Comparison of ENCODE assay signal across 9 cellular contexts in genomic region chr19:13505761-13506549, GRCh38. TPM values are rescaled to one million over a fixed set of nuclear protein-coding genes. Genes with fewer than 3 reads are reported as not detected.
DNase-seq lines count a peak whose midpoint lies in the region; ATAC-seq and TF ChIP-seq lines count a peak whose summit lies in the region.
"Had no signal": no experiment of that assay in that cellular context is flagged by ENCODE, and none has a peak within 500 bp of the region (broad histone marks: within the 10 kb centered on the region; RNA-seq: fewer than 3 reads in every experiment).

Gene CACNA1A, minus strand, starts transcription at chr19:13506479. Its CDS starts 255 bp downstream, at chr19:13506224.

- WGBS in stomach, 5 donors, result 2 to 8% (median 4%) methylated on average over 36 to 76 of the region's 76 CpGs

- H3K4me3 ChIP-seq in stomach, result peak within 1 kb of the TSS; percentile 34 to 43 (median 38)

- H3K27ac Mint-ChIP-seq in activated naive CD8-positive, alpha-beta T cell treated with anti-CD3 and anti-CD28 coated beads, Interleukin-2, amount 50 U/mL, for 24 hours, result no peak within 1 kb of the TSS

- H3K9me3 Mint-ChIP-seq in activated naive CD8-positive, alpha-beta T cell treated with anti-CD3 and anti-CD28 coated beads, Interleukin-2, amount 50 U/mL, for 24 hours, result no peaks in the 10 kb centered on the region

- H3K36me3 Mint-ChIP-seq in activated naive CD8-positive, alpha-beta T cell treated with anti-CD3 and anti-CD28 coated beads, Interleukin-2, amount 50 U/mL, for 24 hours (ENCODE audit: low read depth), result no peaks in the 10 kb centered on the region

- intact Hi-C loops in stomach (cut with DNase I; ENCODE audit: low total_unique reads), result no loop called here

- peaks cover 17 to 83% (median 52%) of the 10 kb centered on the region in 3 donors for H3K27me3 ChIP-seq in stomach

- H3K4me1 ChIP-seq in stomach, result peaks cover 4 to 15% (median 9%) of the 10 kb centered on the region in 4 donors

- H3K4me1 Mint-ChIP-seq in activated naive CD8-positive, alpha-beta T cell treated with anti-CD3 and anti-CD28 coated beads, Interleukin-2, amount 50 U/mL, for 24 hours, result peaks cover 3% of the 10 kb centered on the region

- H3K27ac ChIP-seq in stomach, result no peak within 1 kb of the TSS
- H3K27ac ChIP-seq: 22Rv1 had no signal

- no peak for TF ChIP-seq POLR2A in stomach (IDR thresholded peaks at IDR 0.05)

- TF ChIP-seq CTCF in stomach (IDR thresholded peaks at IDR 0.05), result no peak

- H3K4me3 Mint-ChIP-seq in activated naive CD8-positive, alpha-beta T cell treated with anti-CD3 and anti-CD28 coated beads, Interleukin-2, amount 50 U/mL, for 24 hours, result peak within 1 kb of the TSS; percentile 25

- H3K9me3 ChIP-seq in stomach, result no peaks in the 10 kb centered on the region

- TF ChIP-seq EP300 in stomach (IDR thresholded peaks at IDR 0.05), result no peak

- DNase-seq in DMS 273 (lab: John Stamatoyannopoulos, UW; ENCODE audit: unreplicated experiment), result peak; percentile 43
- no peak for DNase-seq in DMS 273 treated with DMSO at 0.1 percent for 48 hours (lab: John Stamatoyannopoulos, UW)
- DNase-seq in activated naive CD8-positive, alpha-beta T cell treated with anti-CD3 and anti-CD28 coated beads, Interleukin-2, amount 50 U/mL, for 24 hours, result peak; percentile 22
- peak; percentile 77 for DNase-seq in iPS-NIHi7 (ENCODE audit: extremely low spot score)
- DNase-seq in stomach, result no peak
- DNase-seq in NCI-H1694 (lab: John Stamatoyannopoulos, UW), result no peak
- DNase-seq in H4 (ENCODE audit: low spot score), result no peak

- H3K36me3 ChIP-seq in stomach, result no peaks in the 10 kb centered on the region

- no peak for ATAC-seq in activated naive CD8-positive, alpha-beta T cell treated with anti-CD3 and anti-CD28 coated beads, Interleukin-2, amount 50 U/mL, for 24 hours
- ATAC-seq in GM21515 (IDR thresholded peaks at IDR 0.05; ENCODE audit: unreplicated experiment), result no peak

- peaks cover 64% of the 10 kb centered on the region for H3K27me3 Mint-ChIP-seq in activated naive CD8-positive, alpha-beta T cell treated with anti-CD3 and anti-CD28 coated beads, Interleukin-2, amount 50 U/mL, for 24 hours

RNA-seq across cellular contexts. Expression of gene CACNA1A, which starts in this region (rescaled TPM):
- 10 to 100 TPM in 1 of 5 donors, 1 to 10 TPM in 2, under 1 TPM in 1, not detected in 1; 0.58 to 12.5 (median 7.3) TPM for total RNA-seq in stomach
- polyA plus RNA-seq in stomach, result 1 to 10 TPM in 1 of 3 donors, under 1 TPM in 2; 0.68 to 3.8 (median 0.81) TPM
- 0.08 TPM in 1 of 2 replicates, not detected in the other for total RNA-seq in H4 (2014; rRNA removed; shearing (Covaris generic))

Comparison
In these comparisons a context has a peak if more than half of its experiments do, and no peak if none do; other contexts are left out.
1. DNase-seq: peak in DMS 273 (single experiment), activated naive CD8-positive, alpha-beta T cell treated with anti-CD3 and anti-CD28 coated beads, Interleukin-2, amount 50 U/mL, for 24 hours (single experiment) and iPS-NIHi7 (single experiment); none in DMS 273 treated with DMSO at 0.1 percent for 48 hours (single experiment), stomach (single experiment), NCI-H1694 (single experiment) and H4 (single experiment).